In the genomic region with DNA sequence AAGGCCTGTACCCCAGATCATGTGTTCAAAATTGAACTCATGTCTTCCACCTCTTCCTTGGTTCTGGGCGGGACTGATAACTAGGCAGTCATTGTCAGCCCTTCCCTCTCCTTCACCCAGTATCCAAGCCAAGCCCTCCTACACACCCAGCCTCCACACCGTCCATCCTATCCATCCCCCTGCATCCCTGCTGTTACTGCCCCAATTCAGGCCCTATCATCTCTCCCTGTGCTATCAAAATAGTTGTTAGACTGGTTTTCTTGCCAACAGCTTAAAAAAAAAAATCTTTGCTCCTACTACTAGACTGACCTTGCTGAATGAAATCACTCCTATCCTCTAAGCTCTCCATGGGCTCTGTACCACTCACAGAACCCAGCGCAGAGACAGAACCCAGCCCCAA, we compare ENCODE assay signal across 2 cellular contexts.
A peak's percentile ranks its signal among the peaks of the same experiment; 100 is the strongest.
TF ChIP-seq lines count a peak whose summit lies in the region.

No MANE protein-coding gene starts in this region.

TF ChIP-seq in HEK293, 187 proteins besides CTCF, POLR2A, EP300 and RAD21 (continued from another document):
- TF ChIP-seq, protein P1, sequence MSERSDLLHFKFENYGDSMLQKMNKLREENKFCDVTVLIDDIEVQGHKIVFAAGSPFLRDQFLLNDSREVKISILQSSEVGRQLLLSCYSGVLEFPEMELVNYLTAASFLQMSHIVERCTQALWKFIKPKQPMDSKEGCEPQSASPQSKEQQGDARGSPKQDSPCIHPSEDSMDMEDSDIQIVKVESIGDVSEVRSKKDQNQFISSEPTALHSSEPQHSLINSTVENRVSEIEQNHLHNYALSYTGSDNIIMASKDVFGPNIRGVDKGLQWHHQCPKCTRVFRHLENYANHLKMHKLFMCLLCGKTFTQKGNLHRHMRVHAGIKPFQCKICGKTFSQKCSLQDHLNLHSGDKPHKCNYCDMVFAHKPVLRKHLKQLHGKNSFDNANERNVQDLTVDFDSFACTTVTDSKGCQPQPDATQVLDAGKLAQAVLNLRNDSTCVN (tag by site-specific recombination; optimal IDR thresholded peaks at IDR 0.05): no peak
- no peak for TF ChIP-seq OSR2 (tag by site-specific recombination; IDR thresholded peaks at IDR 0.05)
- peak; percentile 76 for TF ChIP-seq EGR2 (tag by site-specific recombination; IDR thresholded peaks at IDR 0.05; ENCODE audit: low read depth)
- no peak for TF ChIP-seq ZNF600 (tag by site-specific recombination; IDR thresholded peaks at IDR 0.05)

TF ChIP-seq in H1, 55 proteins besides CTCF, POLR2A, EP300 and RAD21 (continued from another document):
- TF ChIP-seq, protein P2, sequence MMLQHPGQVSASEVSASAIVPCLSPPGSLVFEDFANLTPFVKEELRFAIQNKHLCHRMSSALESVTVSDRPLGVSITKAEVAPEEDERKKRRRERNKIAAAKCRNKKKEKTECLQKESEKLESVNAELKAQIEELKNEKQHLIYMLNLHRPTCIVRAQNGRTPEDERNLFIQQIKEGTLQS (IDR thresholded peaks at IDR 0.05; ENCODE audit: insufficient read depth, low read depth, low read length): no peak
- TF ChIP-seq ZNF274 (IDR thresholded peaks at IDR 0.05; ENCODE audit: borderline replicate concordance, extremely low read depth, low read length) (no peak), GABPA (IDR thresholded peaks at IDR 0.05; ENCODE audit: borderline replicate concordance, insufficient read depth, low read length) (no peak), TAF7 (optimal IDR thresholded peaks at IDR 0.05; ENCODE audit: borderline replicate concordance, low read depth, low read length) (no peak), NRF1 (IDR thresholded peaks at IDR 0.05; ENCODE audit: low read depth, low read length) (no peak), RBBP5 (IDR thresholded peaks at IDR 0.05; ENCODE audit: borderline replicate concordance, low read depth, low read length) (no peak), RFX5 (IDR thresholded peaks at IDR 0.05; ENCODE audit: borderline replicate concordance, low read depth, low read length) (no peak), PHF8 (conservative IDR thresholded peaks at IDR 0.05; ENCODE audit: low read depth, low read length) (no peak), CBX8 (IDR thresholded peaks at IDR 0.05; ENCODE audit: borderline replicate concordance, low read depth, low read length) (no peak), POLR2AphosphoS5 (IDR thresholded peaks at IDR 0.05; ENCODE audit: low read depth, low read length) (no peak), TEAD4 (IDR thresholded peaks at IDR 0.05; ENCODE audit: low read depth, low read length) (no peak), JUND (IDR thresholded peaks at IDR 0.05; ENCODE audit: low read length) (no peak)
- TF ChIP-seq, protein P3, sequence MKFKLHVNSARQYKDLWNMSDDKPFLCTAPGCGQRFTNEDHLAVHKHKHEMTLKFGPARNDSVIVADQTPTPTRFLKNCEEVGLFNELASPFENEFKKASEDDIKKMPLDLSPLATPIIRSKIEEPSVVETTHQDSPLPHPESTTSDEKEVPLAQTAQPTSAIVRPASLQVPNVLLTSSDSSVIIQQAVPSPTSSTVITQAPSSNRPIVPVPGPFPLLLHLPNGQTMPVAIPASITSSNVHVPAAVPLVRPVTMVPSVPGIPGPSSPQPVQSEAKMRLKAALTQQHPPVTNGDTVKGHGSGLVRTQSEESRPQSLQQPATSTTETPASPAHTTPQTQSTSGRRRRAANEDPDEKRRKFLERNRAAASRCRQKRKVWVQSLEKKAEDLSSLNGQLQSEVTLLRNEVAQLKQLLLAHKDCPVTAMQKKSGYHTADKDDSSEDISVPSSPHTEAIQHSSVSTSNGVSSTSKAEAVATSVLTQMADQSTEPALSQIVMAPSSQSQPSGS (IDR thresholded peaks at IDR 0.05; ENCODE audit: low read length): no peak
